Comparison of ENCODE assay signal across 14 cellular contexts in the genomic region with DNA sequence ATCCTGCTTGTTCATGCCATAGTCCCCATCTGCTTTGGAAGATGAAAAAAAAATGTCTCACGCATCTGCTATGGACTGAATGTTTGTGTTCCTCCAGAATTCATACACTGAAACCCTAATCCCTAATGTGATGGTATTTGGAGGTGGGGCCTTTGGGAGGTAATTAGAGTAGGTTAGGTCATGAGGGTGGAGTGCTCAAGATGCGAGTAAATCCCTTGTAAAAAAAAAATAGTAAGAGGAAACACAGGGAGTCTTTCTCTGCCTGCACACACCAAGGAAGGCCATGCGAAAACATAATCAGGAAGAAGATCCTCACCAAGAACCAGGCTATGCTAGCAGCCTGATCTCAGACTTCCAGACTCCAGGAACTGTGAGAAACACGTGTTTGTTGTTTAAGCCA.
"Had no signal": no experiment of that assay in that cellular context is flagged by ENCODE, and none has a peak within 500 bp of the region (broad histone marks: within the 10 kb centered on the region; RNA-seq: fewer than 3 reads in every experiment).

No MANE protein-coding gene starts in this region.

- H3K27me3 ChIP-seq: cardiac muscle cell, heart left ventricle, left lung, neutrophil had no signal

- H3K27ac ChIP-seq: cardiac muscle cell, heart left ventricle, left lung, neutrophil, VCaP had no signal

- H3K36me3 ChIP-seq: cardiac muscle cell, heart left ventricle, left lung, neutrophil had no signal

- DNase-seq: activated CD4-positive, alpha-beta T cell treated with anti-CD3 and anti-CD28 coated beads for 36 hours; activated CD8-positive, alpha-beta memory T cell treated with anti-CD3 and anti-CD28 coated beads, Interleukin-2, amount 50 U/mL, for 48 hours; activated CD8-positive, alpha-beta T cell treated with anti-CD3 and anti-CD28 coated beads, Interleukin-2, amount 10 ng/mL, durations not matched to agents 7 days and 5 days; activated naive CD4-positive, alpha-beta T cell treated with Interleukin-2 at 50 U/mL for 16 hours; activated naive CD8-positive, alpha-beta T cell treated with anti-CD3 and anti-CD28 coated beads, Interleukin-2, amount 50 U/mL, for 24 hours; foreskin melanocyte; heart left ventricle; left lung; posterior cingulate gyrus; right cardiac atrium; small intestine had no signal

- H3K4me1 ChIP-seq: heart left ventricle, left lung had no signal

- H3K9me3 ChIP-seq: left lung, neutrophil had no signal

- ATAC-seq: activated CD4-positive, alpha-beta T cell treated with anti-CD3 and anti-CD28 coated beads for 36 hours; activated CD8-positive, alpha-beta T cell treated with anti-CD3 and anti-CD28 coated beads, Interleukin-2, amount 10 ng/mL, durations not matched to agents 7 days and 5 days; activated naive CD8-positive, alpha-beta T cell treated with anti-CD3 and anti-CD28 coated beads, Interleukin-2, amount 50 U/mL, for 24 hours; heart left ventricle; left lung; right cardiac atrium had no signal

- H3K4me3 ChIP-seq: cardiac muscle cell, heart left ventricle, left lung had no signal
